In the genomic region with DNA sequence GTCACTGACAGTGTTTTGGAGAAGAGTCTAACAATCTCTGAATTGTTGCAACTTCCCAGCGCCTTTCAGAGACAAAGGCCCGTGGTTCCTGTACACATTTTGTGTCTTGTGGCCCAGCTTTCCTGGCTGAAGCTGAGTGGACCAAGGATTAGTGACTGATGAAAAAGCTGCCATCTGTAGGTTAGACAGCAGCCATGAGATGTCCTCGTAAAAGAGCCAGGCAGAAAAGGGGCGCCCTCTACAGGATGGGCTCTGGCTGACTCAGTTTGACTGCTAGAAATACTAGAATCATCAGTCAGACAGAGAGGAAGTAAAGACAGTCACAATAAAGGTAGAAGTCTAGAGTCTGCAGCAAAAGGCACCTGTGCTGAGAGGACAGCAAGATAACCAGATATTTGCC, we compare ENCODE assay signal across 8 cellular contexts. TPM values are rescaled to one million over a fixed set of nuclear protein-coding genes. Genes with fewer than 3 reads are reported as not detected.
A peak's percentile ranks its signal among the peaks of the same experiment; 100 is the strongest.
DNase-seq lines count a peak whose midpoint lies in the region; ATAC-seq, FAIRE-seq and TF ChIP-seq lines count a peak whose summit lies in the region.

No MANE protein-coding gene starts in this region.

- H3K27me3 Mint-ChIP-seq in activated T-helper 2 cell treated with anti-CD3 and anti-CD28 coated beads, Interferon-gamma antibody, Interleukin-2, Interleukin-4, amounts not matched to agents 10 μg/mL and 5 μg/mL and 100 μg/mL, durations not matched to agents 14 hours and 24 hours and 36 hours (ENCODE audit: low read depth), result peaks cover 16% of the 10 kb centered on the region

- no peak for ATAC-seq in HG02973 (IDR thresholded peaks at IDR 0.05; ENCODE audit: unreplicated experiment)
- ATAC-seq in GM21367 (IDR thresholded peaks at IDR 0.05; ENCODE audit: unreplicated experiment), result no peak

- no peaks in the 10 kb centered on the region for H3K27me3 ChIP-seq in Peyer's patch

- TF ChIP-seq CTCF in Peyer's patch (IDR thresholded peaks at IDR 0.05), result peak in 5 of 6 experiments; percentile 17 to 70 (median 49)

- no peaks in the 10 kb centered on the region for H3K36me3 ChIP-seq in Peyer's patch

- H3K4me1 ChIP-seq in Peyer's patch, result peaks cover 0 to 21% (median 0%) of the 10 kb centered on the region in 4 donors

- peaks cover 9% of the 10 kb centered on the region for H3K4me1 Mint-ChIP-seq in activated T-helper 2 cell treated with anti-CD3 and anti-CD28 coated beads, Interferon-gamma antibody, Interleukin-2, Interleukin-4, amounts not matched to agents 10 μg/mL and 5 μg/mL and 100 μg/mL, durations not matched to agents 14 hours and 24 hours and 36 hours (ENCODE audit: low read depth)

- no peak overlapping the region for H3K4me3 ChIP-seq in Peyer's patch

- no peaks in the 10 kb centered on the region for H3K9me3 Mint-ChIP-seq in activated T-helper 2 cell treated with anti-CD3 and anti-CD28 coated beads, Interferon-gamma antibody, Interleukin-2, Interleukin-4, amounts not matched to agents 10 μg/mL and 5 μg/mL and 100 μg/mL, durations not matched to agents 14 hours and 24 hours and 36 hours

- no peak overlapping the region for H3K4me3 Mint-ChIP-seq in activated T-helper 2 cell treated with anti-CD3 and anti-CD28 coated beads, Interferon-gamma antibody, Interleukin-2, Interleukin-4, amounts not matched to agents 10 μg/mL and 5 μg/mL and 100 μg/mL, durations not matched to agents 14 hours and 24 hours and 36 hours (ENCODE audit: low read depth)

- H3K27ac ChIP-seq in Peyer's patch, result peak overlapping the region in 3 of 4 donors; percentile 13 to 84 (median 82)

- no peak for TF ChIP-seq POLR2A in Peyer's patch (IDR thresholded peaks at IDR 0.05)

- no peaks in the 10 kb centered on the region for H3K9me3 ChIP-seq in Peyer's patch

- no peak overlapping the region for H3K27ac Mint-ChIP-seq in activated T-helper 2 cell treated with anti-CD3 and anti-CD28 coated beads, Interferon-gamma antibody, Interleukin-2, Interleukin-4, amounts not matched to agents 10 μg/mL and 5 μg/mL and 100 μg/mL, durations not matched to agents 14 hours and 24 hours and 36 hours

- in situ Hi-C loops in ACHN (cut with HindIII; ENCODE audit: low pct_ligation_motif_present, low pct_unique_long_range_greater_than_20kb, low sequenced_read_pairs), result no loop called here

- intact Hi-C loops in activated T-helper 2 cell treated with anti-CD3 and anti-CD28 coated beads, Interferon-gamma antibody, Interleukin-2, Interleukin-4, amounts not matched to agents 10 μg/mL and 5 μg/mL and 100 μg/mL, durations not matched to agents 14 hours and 24 hours and 36 hours (cut with micrococcal nuclease), result no loop called here

- H3K36me3 Mint-ChIP-seq in activated T-helper 2 cell treated with anti-CD3 and anti-CD28 coated beads, Interferon-gamma antibody, Interleukin-2, Interleukin-4, amounts not matched to agents 10 μg/mL and 5 μg/mL and 100 μg/mL, durations not matched to agents 14 hours and 24 hours and 36 hours (ENCODE audit: low read depth), result no peaks in the 10 kb centered on the region

- DNase-seq in ACHN (peak; percentile 55), GM18507 (ENCODE audit: extremely low spot score, insufficient read length, low read depth) (peak; percentile 14), Peyer's patch (peak in 2 of 3 donors; percentile 56 to 83), iPS-NIHi11 (ENCODE audit: low spot score) (peak; percentile 69)
- peak; percentile 30 for DNase-seq in activated T-helper 2 cell treated with anti-CD3 and anti-CD28 coated beads, Interferon-gamma antibody, Interleukin-2, Interleukin-4, amounts not matched to agents 10 μg/mL and 5 μg/mL and 100 μg/mL, durations not matched to agents 14 hours and 24 hours and 36 hours (ENCODE audit: low spot score)
- peak; percentile 5 to 61 (median 14) for DNase-seq in stimulated activated CD4-positive, alpha-beta T cell treated with anti-CD3 and anti-CD28 coated beads, TNF-alpha, amount 100 ng/mL, for 24 hours (ENCODE audit: low read depth in 3 of 3)

- FAIRE-seq in GM18507 (lab: Jason Lieb, UNC), result peak; percentile 86

RNA-seq across cellular contexts. Expression of a gene that starts 26.5 kb away (rescaled TPM):
- total RNA-seq in Peyer's patch, result 100 to 1,000 TPM in 2 of 4 donors, 10 to 100 TPM in 2; 66.8 to 106 (median 95.6) TPM
- total RNA-seq in activated T-helper 2 cell treated with anti-CD3 and anti-CD28 coated beads, Interferon-gamma antibody, Interleukin-2, Interleukin-4, amounts not matched to agents 10 μg/mL and 5 μg/mL and 100 μg/mL, durations not matched to agents 14 hours and 24 hours and 36 hours, result 32.4 and 36.8 TPM in 2 replicates

Comparison
In these comparisons a context has a peak if more than half of its experiments do, and no peak if none do; other contexts are left out.
1. DNase-seq: peak in every context shown above with its lines; median percentile 70 in Peyer's patch; 69 in iPS-NIHi11; 55 in ACHN; 30 in activated T-helper 2 cell treated with anti-CD3 and anti-CD28 coated beads, Interferon-gamma antibody, Interleukin-2, Interleukin-4, amounts not matched to agents 10 μg/mL and 5 μg/mL and 100 μg/mL, durations not matched to agents 14 hours and 24 hours and 36 hours; 14 in GM18507; 14 in stimulated activated CD4-positive, alpha-beta T cell treated with anti-CD3 and anti-CD28 coated beads, TNF-alpha, amount 100 ng/mL, for 24 hours.